In the genomic region with DNA sequence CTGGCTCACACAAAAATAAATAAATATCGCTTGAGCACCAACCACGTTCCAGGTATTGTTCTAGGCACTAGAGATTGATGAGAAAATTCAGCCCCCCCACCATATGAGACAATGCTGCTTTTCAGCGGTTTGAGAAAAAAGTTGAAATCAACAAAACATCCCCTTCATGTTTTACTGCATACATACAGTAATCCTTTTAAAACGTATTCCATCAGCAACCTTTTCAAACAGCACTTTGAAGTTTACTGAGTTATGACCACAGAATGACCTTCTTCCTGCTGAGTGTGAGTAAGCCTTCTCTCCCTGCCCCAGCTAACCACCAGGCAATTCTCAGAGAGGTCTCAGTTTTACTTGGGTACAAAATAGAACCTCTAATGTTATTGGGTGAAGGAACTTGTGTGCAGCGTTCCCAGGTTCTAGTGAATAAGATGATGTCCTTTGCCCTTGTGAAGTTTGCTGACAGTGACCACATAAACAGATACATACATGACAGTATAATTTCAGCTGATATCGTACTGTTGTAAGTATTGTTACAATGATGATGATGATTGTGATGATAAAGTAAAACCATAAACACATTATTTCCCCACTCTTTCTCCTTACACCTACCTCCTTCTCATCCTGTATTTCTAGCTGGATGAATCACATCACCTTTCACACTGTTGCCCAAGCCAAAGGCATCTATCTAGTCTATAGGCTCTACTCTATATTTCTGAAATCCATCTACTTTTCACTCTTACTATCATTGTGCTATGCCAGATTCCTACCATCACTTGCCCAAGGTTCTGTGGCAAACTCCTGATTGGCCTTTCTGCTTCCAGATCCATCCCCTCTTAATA, we compare ENCODE assay signal across 7 cellular contexts.
DNase-seq lines count a peak whose midpoint lies in the region; ATAC-seq and TF ChIP-seq lines count a peak whose summit lies in the region.

No MANE protein-coding gene starts in this region.

- peaks cover 0 to 3% of the 10 kb centered on the region in 2 donors for H3K9me3 Mint-ChIP-seq in activated T-cell treated with anti-CD3 and anti-CD28 coated beads, Interleukin-2, amount 50 U/mL, for 72 hours
- no peaks in the 10 kb centered on the region for H3K9me3 Mint-ChIP-seq in natural killer cell

- TF ChIP-seq CTCF in natural killer cell (IDR thresholded peaks at IDR 0.05): no peak
- no peak for TF ChIP-seq CTCF in testis (IDR thresholded peaks at IDR 0.05)

- no peaks in the 10 kb centered on the region for H3K4me1 ChIP-seq in testis

- peak overlapping the region in 1 of 2 donors; percentile 29 for H3K4me3 Mint-ChIP-seq in activated T-cell treated with anti-CD3 and anti-CD28 coated beads, Interleukin-2, amount 50 U/mL, for 72 hours
- H3K4me3 Mint-ChIP-seq in natural killer cell: peak overlapping the region; percentile 25

- H3K27ac Mint-ChIP-seq in activated T-cell treated with anti-CD3 and anti-CD28 coated beads, Interleukin-2, amount 50 U/mL, for 72 hours: no peak overlapping the region
- H3K27ac Mint-ChIP-seq in natural killer cell: peak overlapping the region; percentile 3 to 37

- peaks cover 50% of the 10 kb centered on the region for H3K27me3 Mint-ChIP-seq in activated T-cell treated with anti-CD3 and anti-CD28 coated beads, Interleukin-2, amount 50 U/mL, for 72 hours (ENCODE audit: low read depth)
- H3K27me3 Mint-ChIP-seq in natural killer cell (ENCODE audit: low read depth in 2 of 2): peaks cover 0 to 4% of the 10 kb centered on the region in 2 donors

- 80 to 81% methylated on average over 6 of the region's 6 CpGs for WGBS in testis, 2 donors

- H3K27ac ChIP-seq in testis: no peak overlapping the region

- ATAC-seq in GM18868 (IDR thresholded peaks at IDR 0.05; ENCODE audit: unreplicated experiment) (peak; percentile 75), HG03342 (IDR thresholded peaks at IDR 0.05; ENCODE audit: unreplicated experiment) (peak; percentile 54), natural killer cell (peak; percentile 82 to 94 (median 92))
- ATAC-seq in activated T-cell treated with anti-CD3 and anti-CD28 coated beads, Interleukin-2, amount 50 U/mL, for 72 hours (replicated peaks in 1 of 2): peak; percentile 96 to 97

- H3K36me3 ChIP-seq in testis (ENCODE audit: low read depth, missing control alignments): no peaks in the 10 kb centered on the region

- peak; percentile 33 for DNase-seq in activated T-cell treated with anti-CD3 and anti-CD28 coated beads, Interleukin-2, amount 50 U/mL, for 72 hours
- DNase-seq in natural killer cell (no peak), NCI-H748 (lab: John Stamatoyannopoulos, UW; ENCODE audit: unreplicated experiment) (no peak), COR-L47 (lab: John Stamatoyannopoulos, UW) (no peak), testis (no peak)

- no peaks in the 10 kb centered on the region for H3K27me3 ChIP-seq in testis

- no peak overlapping the region for H3K4me3 ChIP-seq in testis

- H3K36me3 Mint-ChIP-seq in activated T-cell treated with anti-CD3 and anti-CD28 coated beads, Interleukin-2, amount 50 U/mL, for 72 hours (ENCODE audit: insufficient read depth in 2 of 2): no peaks in the 10 kb centered on the region
- no peaks in the 10 kb centered on the region for H3K36me3 Mint-ChIP-seq in natural killer cell

- peaks cover 27% of the 10 kb centered on the region for H3K4me1 Mint-ChIP-seq in activated T-cell treated with anti-CD3 and anti-CD28 coated beads, Interleukin-2, amount 50 U/mL, for 72 hours (ENCODE audit: low read depth)
- peaks cover 17 to 23% of the 10 kb centered on the region in 2 donors for H3K4me1 Mint-ChIP-seq in natural killer cell

- intact Hi-C loops in natural killer cell (cut with micrococcal nuclease) (loop anchor here (5.0 kb wide), 1 partner anchor 396 kb away; a partner anchor contains a TSS), testis (cut with DNase I; ENCODE audit: low total_unique reads) (no loop called here)

- no peaks in the 10 kb centered on the region for H3K9me3 ChIP-seq in testis

- TF ChIP-seq POLR2A in testis (IDR thresholded peaks at IDR 0.05): no peak

Comparison
In these comparisons a context has a peak if more than half of its experiments do, and no peak if none do; other contexts are left out.
1. DNase-seq: peak in activated T-cell treated with anti-CD3 and anti-CD28 coated beads, Interleukin-2, amount 50 U/mL, for 72 hours (2 of 2); none in natural killer cell (single experiment), NCI-H748 (single experiment), COR-L47 (single experiment) and testis (single experiment).
2. Peak in every context shown above with its lines, with median percentiles within 50 percentile points of each other: ATAC-seq.